ENCODE assay signal across 9 cellular contexts in the genomic region with DNA sequence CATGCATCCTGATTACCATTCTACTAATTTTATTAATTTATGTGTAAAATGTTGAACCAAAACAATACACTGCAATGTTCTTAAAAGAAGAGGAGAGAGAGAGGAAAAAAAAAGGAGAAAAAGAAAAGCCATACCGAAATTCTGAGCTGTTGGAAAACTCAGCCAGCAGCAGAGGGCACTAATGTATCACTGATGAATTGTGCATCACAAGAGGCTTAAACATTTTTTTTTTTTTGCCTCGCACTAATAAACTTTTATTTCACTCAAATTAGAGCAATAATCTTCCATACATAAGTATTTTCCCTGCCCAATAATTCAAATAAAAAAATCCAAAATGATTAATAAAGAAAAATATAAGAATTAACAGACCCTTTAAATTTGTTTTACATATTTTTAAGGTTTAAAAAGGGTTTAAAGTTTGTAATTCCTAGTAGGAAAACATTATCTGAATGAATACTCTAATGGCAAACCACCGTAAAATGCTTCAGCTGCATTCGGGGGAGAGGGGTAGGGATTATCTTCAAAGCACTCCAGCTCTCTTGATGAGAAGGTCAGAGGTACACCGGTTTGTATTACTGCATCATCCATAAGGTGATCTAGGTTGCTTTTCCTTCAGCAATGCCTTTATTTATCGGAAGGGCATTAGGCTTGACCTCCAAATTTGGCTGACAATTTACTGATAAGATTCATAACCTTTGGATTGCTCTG. TPM values are rescaled to one million over a fixed set of nuclear protein-coding genes. Genes with fewer than 3 reads are reported as not detected.
DNase-seq lines count a peak whose midpoint lies in the region; ATAC-seq, FAIRE-seq and TF ChIP-seq lines count a peak whose summit lies in the region.
"Had no signal": no experiment of that assay in that cellular context is flagged by ENCODE, and none has a peak within 500 bp of the region (broad histone marks: within the 10 kb centered on the region; RNA-seq: fewer than 3 reads in every experiment).

No MANE protein-coding gene starts in this region.

- peak; percentile 57 for FAIRE-seq in frontal cortex (lab: Jason Lieb, UNC)

- TF ChIP-seq CTCF in LNCaP clone FGC (IDR thresholded peaks at IDR 0.05; ENCODE audit: control insufficient read depth, extremely low read depth, insufficient read depth), result peak; percentile 81

- no peak overlapping the region for H3K4me3 Mint-ChIP-seq in activated CD4-positive, alpha-beta T cell treated with anti-CD3 and anti-CD28 coated beads, Interleukin-2, amount 10 ng/mL, durations not matched to agents 24 days and 14 days
- H3K4me3 Mint-ChIP-seq: central memory CD8-positive, alpha-beta T cell had no signal

- peaks cover 3% of the 10 kb centered on the region for H3K9me3 Mint-ChIP-seq in activated CD4-positive, alpha-beta T cell treated with anti-CD3 and anti-CD28 coated beads, Interleukin-2, amount 10 ng/mL, durations not matched to agents 24 days and 14 days
- H3K9me3 Mint-ChIP-seq: central memory CD8-positive, alpha-beta T cell had no signal

- intact Hi-C loops in activated CD4-positive, alpha-beta T cell treated with anti-CD3 and anti-CD28 coated beads, Interleukin-2, amount 10 ng/mL, durations not matched to agents 24 days and 14 days (cut with micrococcal nuclease), result no loop called here

- peaks cover 12% of the 10 kb centered on the region for H3K27me3 Mint-ChIP-seq in activated CD4-positive, alpha-beta T cell treated with anti-CD3 and anti-CD28 coated beads, Interleukin-2, amount 10 ng/mL, durations not matched to agents 24 days and 14 days

- peak; percentile 63 for DNase-seq in activated CD4-positive, alpha-beta T cell treated with anti-CD3 and anti-CD28 coated beads, Interleukin-2, amount 10 ng/mL, durations not matched to agents 24 days and 14 days
- DNase-seq in activated CD4-positive, alpha-beta T cell treated with anti-CD3 and anti-CD28 coated beads for 4 hours, result no peak
- DNase-seq in LNCaP clone FGC (ENCODE audit: low read depth) (peak; percentile 33), SW480 (ENCODE audit: low spot score) (peak; percentile 46), frontal cortex (ENCODE audit: low spot score in 2 of 2) (no peak), skeletal muscle cell (ENCODE audit: low read depth) (peak; percentile 17), HPDE6-E6E7 (ENCODE audit: extremely low spot score) (no peak)

- no peak for ATAC-seq in GM18870 (IDR thresholded peaks at IDR 0.05; ENCODE audit: unreplicated experiment)

- H3K36me3 Mint-ChIP-seq in activated CD4-positive, alpha-beta T cell treated with anti-CD3 and anti-CD28 coated beads, Interleukin-2, amount 10 ng/mL, durations not matched to agents 24 days and 14 days (ENCODE audit: low read depth), result no peaks in the 10 kb centered on the region

- no peaks in the 10 kb centered on the region for H3K4me1 Mint-ChIP-seq in activated CD4-positive, alpha-beta T cell treated with anti-CD3 and anti-CD28 coated beads, Interleukin-2, amount 10 ng/mL, durations not matched to agents 24 days and 14 days
- H3K4me1 Mint-ChIP-seq: central memory CD8-positive, alpha-beta T cell had no signal

- no peak overlapping the region for H3K4me3 ChIP-seq in LNCaP clone FGC (ENCODE audit: low read depth, low read length)
- H3K4me3 ChIP-seq in skeletal muscle cell (ENCODE audit: low read depth, low read length), result no peak overlapping the region

- H3K27ac Mint-ChIP-seq in activated CD4-positive, alpha-beta T cell treated with anti-CD3 and anti-CD28 coated beads, Interleukin-2, amount 10 ng/mL, durations not matched to agents 24 days and 14 days, result no peak overlapping the region

RNA-seq across cellular contexts. Expression of a gene that starts 41.9 kb away (rescaled TPM):
- total RNA-seq in activated CD4-positive, alpha-beta T cell treated with anti-CD3 and anti-CD28 coated beads, Interleukin-2, amount 10 ng/mL, durations not matched to agents 24 days and 14 days, result 8.3 and 10.7 TPM in 2 replicates
- total RNA-seq in frontal cortex, result 6.1 TPM

Comparison
In these comparisons a context has a peak if more than half of its experiments do, and no peak if none do; other contexts are left out.
1. DNase-seq: peak in activated CD4-positive, alpha-beta T cell treated with anti-CD3 and anti-CD28 coated beads, Interleukin-2, amount 10 ng/mL, durations not matched to agents 24 days and 14 days (single experiment), LNCaP clone FGC (single experiment), SW480 (single experiment) and skeletal muscle cell (single experiment); none in activated CD4-positive, alpha-beta T cell treated with anti-CD3 and anti-CD28 coated beads for 4 hours (0 of 2), frontal cortex (0 of 2) and HPDE6-E6E7 (single experiment).